ENCODE assay signal across 10 cellular contexts in genomic region chr12:121129705-121130147, GRCh38. TPM values are rescaled to one million over a fixed set of nuclear protein-coding genes. Genes with fewer than 3 reads are reported as not detected.
DNase-seq lines count a peak whose midpoint lies in the region; ATAC-seq and TF ChIP-seq lines count a peak whose summit lies in the region.
"Had no signal": no experiment of that assay in that cellular context is flagged by ENCODE, and none has a peak within 500 bp of the region (broad histone marks: within the 10 kb centered on the region; RNA-seq: fewer than 3 reads in every experiment).

No MANE protein-coding gene starts in this region.

- H3K36me3 ChIP-seq in GM06990 (ENCODE audit: control insufficient read depth, insufficient read depth, low read length) (no peaks in the 10 kb centered on the region), PC-3 (ENCODE audit: low read depth, low read length) (no peaks in the 10 kb centered on the region), spleen (no peaks in the 10 kb centered on the region), MG63 (no peaks in the 10 kb centered on the region)
- no peaks in the 10 kb centered on the region for H3K36me3 ChIP-seq in effector memory CD4-positive, alpha-beta T cell (ENCODE audit: control insufficient read depth, insufficient read depth, low read length)
- H3K36me3 ChIP-seq: cardiac muscle cell had no signal

- no peak overlapping the region for H3K4me2 ChIP-seq in PC-3 (ENCODE audit: low read length)

- peak overlapping the region; percentile 37; the same call in 1 of the 2 replicates for H3K4me3 ChIP-seq in GM06990 (replicated peaks; ENCODE audit: low read depth, low read length)
- H3K4me3 ChIP-seq in PC-3 (ENCODE audit: low read length), result no peak overlapping the region
- H3K4me3 ChIP-seq in effector memory CD4-positive, alpha-beta T cell (ENCODE audit: insufficient read depth, low read depth, low read length, poor library complexity, severe bottlenecking), result peak overlapping the region; percentile 40
- H3K4me3 ChIP-seq in spleen, result peak overlapping the region in 2 of 8 donors; percentile 16 to 52
- no peak overlapping the region for H3K4me3 ChIP-seq in MG63
- H3K4me3 ChIP-seq in foreskin fibroblast (ENCODE audit: low read depth in 1 of 2, low read length in 2 of 2), result no peak overlapping the region
- H3K4me3 ChIP-seq: cardiac muscle cell had no signal

- no TSS peak for BruUV-seq in PC-3 (replicated peaks; lab: Mats Ljungman, UMichigan)

- H3K27me3 ChIP-seq in GM06990 (replicated peaks; ENCODE audit: control insufficient read depth, insufficient read depth, low read length), result no peaks in the 10 kb centered on the region
- no peaks in the 10 kb centered on the region for H3K27me3 ChIP-seq in PC-3 (ENCODE audit: low read length)
- no peaks in the 10 kb centered on the region for H3K27me3 ChIP-seq in effector memory CD4-positive, alpha-beta T cell (replicated peaks; ENCODE audit: control insufficient read depth, insufficient read depth, low read length, poor library complexity, severe bottlenecking)
- H3K27me3 ChIP-seq in spleen (replicated peaks in 1 of 7), result no peaks in the 10 kb centered on the region
- H3K27me3 ChIP-seq in MG63, result no peaks in the 10 kb centered on the region
- H3K27me3 ChIP-seq: cardiac muscle cell had no signal

- POLR2A ChIA-PET in PC-3 (lab: Charles Lee; ENCODE audit: unreplicated experiment), result no interaction called here

- no peak for ATAC-seq in PC-3

- H3K9me2 ChIP-seq in PC-3 (replicated peaks; ENCODE audit: low read length), result no peaks in the 10 kb centered on the region

- H3K79me2 ChIP-seq in PC-3 (ENCODE audit: low read length), result no peaks in the 10 kb centered on the region

- peaks cover 23% of the 10 kb centered on the region for H3K4me1 ChIP-seq in PC-3 (ENCODE audit: insufficient read depth, low read length)
- peaks cover 30% of the 10 kb centered on the region for H3K4me1 ChIP-seq in effector memory CD4-positive, alpha-beta T cell (ENCODE audit: control insufficient read depth, insufficient read depth, low read length, poor library complexity, severe bottlenecking)
- H3K4me1 ChIP-seq in spleen, result peaks cover 22 to 87% (median 60%) of the 10 kb centered on the region in 6 donors

- WGBS in spleen, 5 donors, result 83 to 93% (median 89%) methylated on average over 4 of the region's 4 CpGs

- 0 out of 2 replicates have a peak overlapping the region, but pooled peaks have one; percentile 33 for H2AFZ ChIP-seq in PC-3 (ENCODE audit: low read length)

- H3F3A ChIP-seq in PC-3 (ENCODE audit: low read length, unreplicated experiment), result no peaks in the 10 kb centered on the region

- CTCF ChIA-PET in PC-3 (lab: Charles Lee), result no interaction called here

- TF ChIP-seq POLR2A in spleen (IDR thresholded peaks at IDR 0.05), result no peak

- intact Hi-C loops in PC-3 (cut with micrococcal nuclease) (no loop called here), spleen (cut with DNase I; ENCODE audit: low total_unique reads) (no loop called here)

- no peak for DNase-seq in GM06990 (ENCODE audit: extremely low read depth, insufficient read length)
- DNase-seq in PC-3, result no peak
- DNase-seq in effector memory CD4-positive, alpha-beta T cell, result no peak
- DNase-seq in spleen, result no peak
- DNase-seq in MG63, result no peak
- DNase-seq in foreskin fibroblast, result no peak
- DNase-seq in A172 (ENCODE audit: low spot score), result no peak
- no peak for DNase-seq in stimulated activated CD4-positive, alpha-beta T cell treated with anti-CD3 and anti-CD28 coated beads, Interleukin-12 subunit alpha, Interleukin-12 subunit beta, amount 100 ng/mL, for 4 hours
- DNase-seq: stimulated activated CD4-positive, alpha-beta T cell treated with anti-CD3 and anti-CD28 coated beads, Interleukin-4, amount 100 ng/mL, for 4 hours had no signal

- H3K27ac ChIP-seq in PC-3 (ENCODE audit: low read length) (no peak overlapping the region), spleen (peak overlapping the region; percentile 82 to 93 (median 86))
- peak overlapping the region; percentile 65 for H3K27ac ChIP-seq in effector memory CD4-positive, alpha-beta T cell (ENCODE audit: insufficient read depth, low read length, poor library complexity, severe bottlenecking)
- H3K27ac ChIP-seq: cardiac muscle cell had no signal

- H3K9ac ChIP-seq in PC-3 (ENCODE audit: low read length), result no peak overlapping the region

- no peaks in the 10 kb centered on the region for H4K20me1 ChIP-seq in PC-3 (ENCODE audit: low read length)

- no peak for TF ChIP-seq CTCF in GM06990 (IDR thresholded peaks at IDR 0.05; ENCODE audit: insufficient read depth, low read length, poor library complexity, severe bottlenecking)
- TF ChIP-seq CTCF in PC-3 (conservative IDR thresholded peaks at IDR 0.05; ENCODE audit: low read depth, low read length), result no peak
- TF ChIP-seq CTCF in spleen (IDR thresholded peaks at IDR 0.05 in 8 of 11, conservative IDR thresholded peaks at IDR 0.05 in 3 of 11), result no peak
- TF ChIP-seq CTCF in foreskin fibroblast (IDR thresholded peaks at IDR 0.05; ENCODE audit: low read depth, low read length), result no peak

- H3K9me3 ChIP-seq in PC-3 (ENCODE audit: low read length) (no peaks in the 10 kb centered on the region), spleen (no peaks in the 10 kb centered on the region), MG63 (no peaks in the 10 kb centered on the region)
- H3K9me3 ChIP-seq in effector memory CD4-positive, alpha-beta T cell (ENCODE audit: control insufficient read depth, low read length), result no peaks in the 10 kb centered on the region

RNA-seq across cellular contexts. Expression of gene P2RX7, which starts 3.0 kb away (rescaled TPM):
- 1.6 and 6.0 TPM in 2 replicates for total RNA-seq in PC-3 (2014; rRNA removed)
- total RNA-seq in spleen, result 10 to 100 TPM in 3 of 7 donors, 1 to 10 TPM in 4; 7.7 to 12.3 (median 9.7) TPM
- 1 to 10 TPM; 1.8 to 5.2 (median 3.7) TPM for polyA plus RNA-seq in spleen
- 2.0 and 3.3 TPM in 2 replicates for total RNA-seq in MG63 (2014; rRNA removed; shearing (Covaris generic); ENCODE audit: low replicate concordance)
- 1.9 and 3.8 TPM in 2 replicates for total RNA-seq in A172 (2014; rRNA removed; shearing (Covaris generic))

Comparison
In these comparisons a context has a peak if more than half of its experiments do, and no peak if none do; other contexts are left out.
1. H3K4me3 ChIP-seq: peak in GM06990 (single experiment) and effector memory CD4-positive, alpha-beta T cell (single experiment); none in PC-3 (single experiment), MG63 (single experiment) and foreskin fibroblast (0 of 2).